8 cellular contexts compared by ENCODE assay signal in the genomic region with DNA sequence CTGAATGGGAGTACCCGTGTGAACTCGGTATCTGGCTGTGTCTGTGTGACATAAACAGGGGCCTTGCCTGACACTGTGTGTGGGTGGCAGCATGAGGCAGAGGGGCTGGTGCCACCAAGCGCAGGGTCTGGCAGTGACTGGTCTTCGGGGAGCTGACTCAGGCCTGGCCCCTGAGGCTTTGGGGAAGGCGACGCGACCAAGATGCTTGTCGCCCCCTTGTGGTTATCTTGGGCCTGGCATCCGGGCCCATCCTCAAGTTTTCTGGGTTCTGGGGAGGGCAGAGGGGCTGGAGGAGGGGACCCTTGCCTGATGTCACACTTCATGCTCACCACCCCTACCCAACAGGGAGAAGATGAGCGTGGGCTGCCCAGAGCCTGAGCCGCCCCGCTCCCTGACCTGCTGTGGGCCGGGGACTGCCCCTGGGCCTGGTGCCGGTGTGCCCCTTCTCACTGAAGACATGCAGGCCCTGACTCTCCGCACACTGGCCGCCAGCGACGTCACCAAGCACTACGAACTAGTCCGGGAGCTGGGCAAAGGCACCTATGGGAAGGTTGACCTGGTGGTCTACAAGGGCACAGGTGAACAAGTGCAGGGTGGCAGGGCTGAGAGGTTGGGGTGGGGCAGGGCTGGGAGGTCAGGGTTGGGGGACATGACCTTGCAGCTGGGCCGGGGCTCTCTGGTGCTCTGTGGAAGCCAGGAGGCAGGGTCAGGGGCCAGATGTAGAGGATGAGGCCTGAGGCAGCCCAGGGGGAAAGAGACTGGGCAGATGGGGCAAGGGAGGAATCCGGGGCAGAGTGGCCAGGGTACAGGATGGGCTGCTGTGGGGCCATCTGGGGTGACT. TPM values are rescaled to one million over a fixed set of nuclear protein-coding genes. Genes with fewer than 3 reads are reported as not detected.
A peak's percentile ranks its signal among the peaks of the same experiment; 100 is the strongest.
DNase-seq lines count a peak whose midpoint lies in the region; ATAC-seq and TF ChIP-seq lines count a peak whose summit lies in the region.

No MANE protein-coding gene starts in this region.

- no peaks in the 10 kb centered on the region for H3K9me3 ChIP-seq in heart right ventricle
- H3K9me3 ChIP-seq in sigmoid colon, result no peaks in the 10 kb centered on the region

- peak in 6 of 8 donors; percentile 37 to 61 (median 55) for ATAC-seq in heart right ventricle

- H3K27ac ChIP-seq in heart right ventricle, result no peak overlapping the region
- no peak overlapping the region for H3K27ac ChIP-seq in sigmoid colon

- intact Hi-C loops in heart right ventricle (cut with DNase I) (loop anchor here in 9 of 10 donors (1.0 to 5.0 kb wide), 4 partner anchors 38 to 40 kb away; no protein-coding TSS in a partner anchor), sigmoid colon (cut with DNase I) (loop anchor here (1.0 kb wide), 1 partner anchor 40 kb away; no protein-coding TSS in a partner anchor)

- no peak for TF ChIP-seq POLR2A in sigmoid colon (IDR thresholded peaks at IDR 0.05)

- H3K36me3 ChIP-seq in heart right ventricle (no peaks in the 10 kb centered on the region), sigmoid colon (no peaks in the 10 kb centered on the region)

- no peak for DNase-seq in AG09309 (ENCODE audit: low read depth)
- DNase-seq in GM20000 (ENCODE audit: low spot score), result peak; percentile 85
- DNase-seq in SK-N-DZ (ENCODE audit: low spot score), result peak; percentile 59
- DNase-seq in activated naive CD4-positive, alpha-beta T cell treated with anti-CD3 and anti-CD28 coated beads, Interleukin-2, amount 50 U/mL, for 16 hours, result peak; percentile 76
- peak; percentile 42 to 46 for DNase-seq in heart right ventricle
- DNase-seq in sigmoid colon, result no peak
- DNase-seq in GF-D8 (lab: John Stamatoyannopoulos, UW), result no peak
- no peak for DNase-seq in OCI-M2 (lab: John Stamatoyannopoulos, UW; ENCODE audit: unreplicated experiment)

- WGBS in heart right ventricle, 2 donors, result 52% methylated on average over 22 of the region's 22 CpGs
- 53 to 57% methylated on average over 22 of the region's 22 CpGs for WGBS in sigmoid colon, 2 donors

- H3K27me3 ChIP-seq in heart right ventricle (peaks cover 0 to 4% (median 0%) of the 10 kb centered on the region in 7 donors), sigmoid colon (no peaks in the 10 kb centered on the region)

- H3K4me3 ChIP-seq in AG09309 (ENCODE audit: control insufficient read depth, low read depth, low read length), result no peak overlapping the region
- H3K4me3 ChIP-seq in heart right ventricle, result no peak overlapping the region
- H3K4me3 ChIP-seq in sigmoid colon, result no peak overlapping the region

- TF ChIP-seq EP300 in sigmoid colon (IDR thresholded peaks at IDR 0.05), result no peak

- H3K4me1 ChIP-seq in heart right ventricle, result peaks cover 0 to 6% (median 0%) of the 10 kb centered on the region in 9 donors
- H3K4me1 ChIP-seq in sigmoid colon, result peaks cover 0 to 3% (median 0%) of the 10 kb centered on the region in 4 donors

- peak; percentile 89 for TF ChIP-seq CTCF in AG09309 (IDR thresholded peaks at IDR 0.05; ENCODE audit: control insufficient read depth, insufficient read depth, low read depth, low read length, missing control alignments)
- TF ChIP-seq CTCF in GM20000 (IDR thresholded peaks at IDR 0.05; ENCODE audit: extremely low read depth, missing control alignments), result peak; percentile 92
- peak; percentile 57 to 85 (median 82) for TF ChIP-seq CTCF in heart right ventricle (IDR thresholded peaks at IDR 0.05)
- peak in 3 of 4 experiments; percentile 50 to 88 (median 55) for TF ChIP-seq CTCF in sigmoid colon (IDR thresholded peaks at IDR 0.05)

RNA-seq across cellular contexts. Expression of gene SBK1, which starts 24.9 kb away (rescaled TPM):
- polyA plus RNA-seq in SK-N-DZ (2014; cell fraction: cytosol; rRNA removed), result 13.6 and 17.3 TPM in 2 replicates
- 9.5 and 26.0 TPM in 2 replicates for polyA plus RNA-seq in SK-N-DZ (2014; cell fraction: nucleus; rRNA removed)
- total RNA-seq in heart right ventricle (1 to 10 TPM; 1.1 to 7.0 (median 3.4) TPM), sigmoid colon (under 1 TPM in 3 of 4 donors, not detected in 1; 0.14 to 0.36 (median 0.33) TPM)
- polyA plus RNA-seq in heart right ventricle (1 to 10 TPM in 1 of 2 donors, under 1 TPM in 1; 0.38 to 2.9 TPM), sigmoid colon (1 to 10 TPM in 1 of 3 donors, under 1 TPM in 1, not detected in 1; under 0.01 to 1.3 TPM)

RNA-seq across cellular contexts. Expression of gene NPIPB6, which starts 46.0 kb away (rescaled TPM):
- not detected in 2 replicates for polyA plus RNA-seq in SK-N-DZ (2014; cell fraction: cytosol; rRNA removed)
- 0.30 TPM in 1 of 2 replicates, not detected in the other for polyA plus RNA-seq in SK-N-DZ (2014; cell fraction: nucleus; rRNA removed)
- total RNA-seq in heart right ventricle (1 to 10 TPM in 3 of 10 donors, under 1 TPM in 5, not detected in 2; 0.25 to 1.8 (median 0.72) TPM), sigmoid colon (1 to 10 TPM in 3 of 4 donors, not detected in 1; 2.1 to 4.1 (median 3.4) TPM)
- polyA plus RNA-seq in heart right ventricle (under 1 TPM; 0.12 to 0.22 TPM), sigmoid colon (1 to 10 TPM in 1 of 3 donors, under 1 TPM in 1, not detected in 1; 0.60 to 1.1 TPM)

Comparison
In these comparisons a context has a peak if more than half of its experiments do, and no peak if none do; other contexts are left out.
1. DNase-seq: peak in GM20000 (single experiment), SK-N-DZ (single experiment), activated naive CD4-positive, alpha-beta T cell treated with anti-CD3 and anti-CD28 coated beads, Interleukin-2, amount 50 U/mL, for 16 hours (single experiment) and heart right ventricle (2 of 2); none in AG09309 (single experiment), sigmoid colon (single experiment), GF-D8 (single experiment) and OCI-M2 (single experiment).
2. Peak in every context shown above with its lines, with median percentiles within 50 percentile points of each other: CTCF ChIP-seq.